ENCODE assay signal across 1 cellular context in genomic region chr12:910416-910815, GRCh38.
TF ChIP-seq lines count a peak whose summit lies in the region.

No MANE protein-coding gene starts in this region.

TF ChIP-seq in HCT116, 20 proteins besides CTCF, POLR2A, EP300 and RAD21 (continued from another document):
- TF ChIP-seq EZH2 (IDR thresholded peaks at IDR 0.05) (no peak), ZFX (IDR thresholded peaks at IDR 0.05) (no peak), POLR2AphosphoS5 (IDR thresholded peaks at IDR 0.05; ENCODE audit: low read depth, low read length) (no peak)
